Comparison of ENCODE assay signal across 8 cellular contexts in genomic region chr6:28136585-28137457, GRCh38. TPM values are rescaled to one million over a fixed set of nuclear protein-coding genes. Genes with fewer than 3 reads are reported as not detected.
DNase-seq lines count a peak whose midpoint lies in the region; ATAC-seq and TF ChIP-seq lines count a peak whose summit lies in the region.

No MANE protein-coding gene starts in this region.

- H3K36me3 ChIP-seq in GM06990 (ENCODE audit: control insufficient read depth, insufficient read depth, low read length) (peaks cover 2% of the 10 kb centered on the region; the same call in 1 of the 2 replicates), ovary (no peaks in the 10 kb centered on the region), thyroid gland (no peaks in the 10 kb centered on the region)

- peaks cover 7% of the 10 kb centered on the region for H3K4me1 ChIP-seq in ovary (ENCODE audit: insufficient read depth)
- peaks cover 11 to 15% of the 10 kb centered on the region in 2 donors for H3K4me1 ChIP-seq in thyroid gland

- TF ChIP-seq POLR2A in ovary (IDR thresholded peaks at IDR 0.05) (peak; percentile 29), thyroid gland (IDR thresholded peaks at IDR 0.05) (peak in 1 of 2 donors; percentile 23)

- no peak for TF ChIP-seq EP300 in ovary (IDR thresholded peaks at IDR 0.05)

- TF ChIP-seq CTCF in GM06990 (IDR thresholded peaks at IDR 0.05; ENCODE audit: insufficient read depth, low read length, poor library complexity, severe bottlenecking) (no peak), ovary (IDR thresholded peaks at IDR 0.05) (no peak), thyroid gland (IDR thresholded peaks at IDR 0.05) (no peak)

- intact Hi-C loops in Right ventricle myocardium inferior (cut with DNase I) (loop anchor here (2.0 kb wide), 1 partner anchor 214 kb away; no protein-coding TSS in a partner anchor), ovary (cut with DNase I) (loop anchor here (5.0 to 10.0 kb wide), 2 partner anchors 200 to 218 kb away; partner anchors contain the start of gene ZSCAN31 (in 1 of the 4)), thyroid gland (cut with DNase I) (loop anchor here (10.0 kb wide), 1 partner anchor 78 kb away; no protein-coding TSS in a partner anchor)

- H3K27me3 ChIP-seq in GM06990 (replicated peaks; ENCODE audit: control insufficient read depth, insufficient read depth, low read length) (no peaks in the 10 kb centered on the region), ovary (no peaks in the 10 kb centered on the region), thyroid gland (no peaks in the 10 kb centered on the region)

- DNase-seq in GM06990 (ENCODE audit: extremely low read depth, insufficient read length) (peak; percentile 85), NCI-H1092 (lab: John Stamatoyannopoulos, UW) (peak; percentile 87), SKM-1 treated with dmso at 0.1 percent for 144 hours (lab: John Stamatoyannopoulos, UW; ENCODE audit: unreplicated experiment) (peak; percentile 83), Right ventricle myocardium inferior (ENCODE audit: missing footprints) (peak; percentile 92), ovary (peak; percentile 93 to 96 (median 95)), thyroid gland (peak; percentile 91 to 92)
- peak; percentile 53 for DNase-seq in activated naive CD8-positive, alpha-beta T cell treated with anti-CD3 and anti-CD28 coated beads, Interleukin-2, amount 50 U/mL, for 16 hours (ENCODE audit: low read depth, low spot score)

- H3K4me3 ChIP-seq in GM06990 (replicated peaks; ENCODE audit: low read depth, low read length) (peak overlapping the region; percentile 83), ovary (peak overlapping the region; percentile 74), thyroid gland (replicated peaks in 1 of 3) (peak overlapping the region; percentile 65 to 93 (median 83))

- 0 to 1% (median 1%) methylated on average over 57 of the region's 57 CpGs for WGBS in ovary, 3 donors
- 1% methylated on average over 34 to 45 of the region's 57 CpGs for WGBS in thyroid gland, 2 donors

- no peaks in the 10 kb centered on the region for H3K9me3 ChIP-seq in ovary
- H3K9me3 ChIP-seq in thyroid gland = no peaks in the 10 kb centered on the region

- H3K27ac ChIP-seq in ovary (peak overlapping the region; percentile 94 to 95), thyroid gland (peak overlapping the region; percentile 81 to 95 (median 87))

- ATAC-seq in HG02588 (IDR thresholded peaks at IDR 0.05; ENCODE audit: unreplicated experiment) = peak; percentile 60
- ATAC-seq in Right ventricle myocardium inferior = peak; percentile 92

RNA-seq across cellular contexts. Expression of gene ZKSCAN8, which starts 4.9 kb away (rescaled TPM):
- total RNA-seq in Right ventricle myocardium inferior = 12.7 TPM
- 10 to 100 TPM; 16.8 to 44.6 (median 31.9) TPM for total RNA-seq in ovary
- polyA plus RNA-seq in ovary = 10 to 100 TPM; 13.6 to 30.3 TPM
- total RNA-seq in thyroid gland = 10 to 100 TPM; 21.5 to 44.2 (median 26.8) TPM

RNA-seq across cellular contexts. Expression of gene ZSCAN16, which starts 12.4 kb away (rescaled TPM):
- 2.2 TPM for total RNA-seq in Right ventricle myocardium inferior
- total RNA-seq in ovary = 1 to 10 TPM; 2.6 to 4.4 (median 3.1) TPM
- polyA plus RNA-seq in ovary = 1 to 10 TPM; 3.2 to 4.0 TPM
- 1 to 10 TPM; 5.8 to 7.9 (median 7.4) TPM for total RNA-seq in thyroid gland

RNA-seq across cellular contexts. Expression of gene ZNF165, which starts 56.5 kb away (rescaled TPM):
- total RNA-seq in Right ventricle myocardium inferior = 0.35 TPM
- total RNA-seq in ovary = 1 to 10 TPM in 3 of 7 donors, under 1 TPM in 4; 0.24 to 2.3 (median 0.82) TPM
- under 1 TPM; 0.52 to 0.61 TPM for polyA plus RNA-seq in ovary
- 1 to 10 TPM; 1.7 to 5.3 (median 4.0) TPM for total RNA-seq in thyroid gland

Comparison
In these comparisons a context has a peak if more than half of its experiments do, and no peak if none do; other contexts are left out.
1. Peak in every context shown above with its lines: DNase-seq, ATAC-seq, H3K4me3 ChIP-seq and H3K27ac ChIP-seq.